ENCODE assay signal across 9 cellular contexts in genomic region chr12:92107621-92108131, GRCh38. TPM values are rescaled to one million over a fixed set of nuclear protein-coding genes. Genes with fewer than 3 reads are reported as not detected.
A peak's percentile ranks its signal among the peaks of the same experiment; 100 is the strongest.
DNase-seq lines count a peak whose midpoint lies in the region; TF ChIP-seq lines count a peak whose summit lies in the region.
"Had no signal": no experiment of that assay in that cellular context is flagged by ENCODE, and none has a peak within 500 bp of the region (broad histone marks: within the 10 kb centered on the region; RNA-seq: fewer than 3 reads in every experiment).

No MANE protein-coding gene starts in this region.

- no peaks in the 10 kb centered on the region for H3K27me3 Mint-ChIP-seq in MCF 10A (ENCODE audit: insufficient read depth, unreplicated experiment)

- DNase-seq in MCF 10A (ENCODE audit: unreplicated experiment) (no peak), breast epithelium (ENCODE audit: low spot score in 2 of 2) (no peak), NCI-H524 treated with DMSO at 0.1 percent for 48 hours (lab: John Stamatoyannopoulos, UW) (peak; percentile 91), fibroblast of villous mesenchyme (ENCODE audit: low read depth) (peak; percentile 53), uterus (no peak), AG08395 (ENCODE audit: low spot score) (no peak), NCI-H2196 (lab: John Stamatoyannopoulos, UW; ENCODE audit: unreplicated experiment) (no peak)
- no peak for DNase-seq in NK-92 treated with Interleukin-12 subunit alpha and Interleukin-12 subunit beta, amount 100 ng/mL, for 24 hours (lab: John Stamatoyannopoulos, UW)
- DNase-seq: activated T-cell treated with anti-CD3 and anti-CD28 coated beads, Interleukin-2, amount 50 U/mL, for 48 hours had no signal

- peaks cover 22% of the 10 kb centered on the region for H3K4me1 Mint-ChIP-seq in MCF 10A (ENCODE audit: insufficient read depth, unreplicated experiment)

- H3K9me3 Mint-ChIP-seq in MCF 10A (ENCODE audit: unreplicated experiment) = no peaks in the 10 kb centered on the region

- H3K4me1 ChIP-seq in breast epithelium (no peaks in the 10 kb centered on the region), uterus (peaks cover 4 to 5% of the 10 kb centered on the region in 2 donors)

- H3K27ac ChIP-seq in breast epithelium = no peak overlapping the region
- peak overlapping the region; percentile 35 to 73 for H3K27ac ChIP-seq in uterus

- no peak for TF ChIP-seq POLR2A in breast epithelium (IDR thresholded peaks at IDR 0.05)
- TF ChIP-seq POLR2A in uterus (IDR thresholded peaks at IDR 0.05) = no peak

- H3K4me3 ChIP-seq in breast epithelium (no peak overlapping the region), fibroblast of villous mesenchyme (ENCODE audit: low read depth, low read length) (no peak overlapping the region), uterus (no peak overlapping the region)

- CTCF ChIA-PET in MCF 10A (lab: Yijun Ruan, JAX) = no interaction called here

- no peaks in the 10 kb centered on the region for H3K27me3 ChIP-seq in breast epithelium
- no peaks in the 10 kb centered on the region for H3K27me3 ChIP-seq in uterus

- TF ChIP-seq CTCF in MCF 10A (IDR thresholded peaks at IDR 0.05; ENCODE audit: unreplicated experiment) (no peak), breast epithelium (IDR thresholded peaks at IDR 0.05) (no peak), fibroblast of villous mesenchyme (IDR thresholded peaks at IDR 0.05; ENCODE audit: insufficient read depth, low read depth, low read length) (no peak), uterus (IDR thresholded peaks at IDR 0.05) (no peak)

- POLR2A ChIA-PET in MCF 10A (lab: Yijun Ruan, JAX) = interaction anchor here (0.6 to 1.6 kb wide), 4 partner anchors 14 to 296 kb away, joined by 3 to 4 read pairs (median 4); no protein-coding TSS in a partner anchor

- H3K36me3 Mint-ChIP-seq in MCF 10A (ENCODE audit: insufficient read depth, unreplicated experiment) = no peaks in the 10 kb centered on the region

- H3K9me3 ChIP-seq in breast epithelium = no peaks in the 10 kb centered on the region
- H3K9me3 ChIP-seq in uterus = no peaks in the 10 kb centered on the region

- BruUV-seq in MCF 10A (replicated peaks; lab: Mats Ljungman, UMichigan) = no TSS peak

- peak overlapping the region; percentile 21 for H3K27ac Mint-ChIP-seq in MCF 10A (ENCODE audit: low read depth, unreplicated experiment)

- H3K36me3 ChIP-seq in breast epithelium (no peaks in the 10 kb centered on the region), uterus (no peaks in the 10 kb centered on the region)

- no peak overlapping the region for H3K4me3 Mint-ChIP-seq in MCF 10A (ENCODE audit: unreplicated experiment)

- intact Hi-C loops in MCF 10A (cut with micrococcal nuclease) = no loop called here
- intact Hi-C loops in breast epithelium (cut with DNase I; ENCODE audit: low total_unique reads) = no loop called here
- intact Hi-C loops in uterus (cut with DNase I; ENCODE audit: low total_unique reads) = no loop called here

RNA-seq across cellular contexts. Expression of gene BTG1, which starts 38.0 kb away (rescaled TPM):
- total RNA-seq in MCF 10A (2022) (128 and 129 TPM in 2 replicates), breast epithelium (100 to 1,000 TPM in 1 of 3 donors, 10 to 100 TPM in 2; 83.9 to 106 (median 96.3) TPM), fibroblast of villous mesenchyme (4.8 and 5.6 TPM in 2 replicates), uterus (100 to 1,000 TPM in 1 of 4 donors, 10 to 100 TPM in 3; 40.4 to 214 (median 70.1) TPM)

Comparison
In these comparisons a context has a peak if more than half of its experiments do, and no peak if none do; other contexts are left out.
1. DNase-seq: peak in NCI-H524 treated with DMSO at 0.1 percent for 48 hours (single experiment) and fibroblast of villous mesenchyme (single experiment); none in MCF 10A (single experiment), breast epithelium (0 of 2), uterus (0 of 2), AG08395 (single experiment), NCI-H2196 (single experiment) and NK-92 treated with Interleukin-12 subunit alpha and Interleukin-12 subunit beta, amount 100 ng/mL, for 24 hours (single experiment).
2. H3K27ac ChIP-seq: peak in uterus (2 of 2); none in breast epithelium (0 of 2).